In genomic region chr5:158409507-158409906, GRCh38 we compare ENCODE assay signal across 15 cellular contexts.
DNase-seq lines count a peak whose midpoint lies in the region; ATAC-seq, FAIRE-seq and TF ChIP-seq lines count a peak whose summit lies in the region.
"Had no signal": no experiment of that assay in that cellular context is flagged by ENCODE, and none has a peak within 500 bp of the region (broad histone marks: within the 10 kb centered on the region; RNA-seq: fewer than 3 reads in every experiment).

No MANE protein-coding gene starts in this region.

- H3K36me3 ChIP-seq in mucosa of descending colon (ENCODE audit: low read depth) = no peaks in the 10 kb centered on the region
- H3K36me3 ChIP-seq in colonic mucosa = no peaks in the 10 kb centered on the region
- H3K36me3 ChIP-seq: gastroesophageal sphincter had no signal

- ATAC-seq in GM19395 (IDR thresholded peaks at IDR 0.05; ENCODE audit: unreplicated experiment) (peak; percentile 67), HG02798 (IDR thresholded peaks at IDR 0.05; ENCODE audit: poor library complexity, unreplicated experiment) (peak; percentile 86), HG03558 (IDR thresholded peaks at IDR 0.05; ENCODE audit: extremely low read depth, unreplicated experiment) (peak; percentile 43), mucosa of descending colon (no peak)
- ATAC-seq: gastroesophageal sphincter had no signal

- no peak for DNase-seq in GM12891 (ENCODE audit: insufficient read length, low spot score)
- no peak for DNase-seq in mucosa of descending colon
- DNase-seq in effector CD4-positive, alpha-beta T cell = no peak
- DNase-seq in globus pallidus (ENCODE audit: low spot score) = no peak
- DNase-seq in colonic mucosa = no peak
- DNase-seq: activated CD4-positive, alpha-beta memory T cell treated with anti-CD3 and anti-CD28 coated beads for 36 hours; islet precursor cell; NCI-H1436 treated with DMSO at 0.1 percent for 48 hours; NCI-H748 treated with DMSO at 0.1 percent for 48 hours; stimulated activated CD4-positive, alpha-beta T cell treated with anti-CD3 and anti-CD28 coated beads, Interleukin-2, amount 100 ng/mL, for 24 hours; T-helper 9 cell had no signal

- H3K9me3 ChIP-seq in mucosa of descending colon (no peaks in the 10 kb centered on the region), colonic mucosa (no peaks in the 10 kb centered on the region)

- peak; percentile 53; the same call in 1 of the 2 replicates for TF ChIP-seq POLR2A in GM12891 (IDR thresholded peaks at IDR 0.05; ENCODE audit: low read depth, low read length)

- FAIRE-seq in GM12891 (lab: Jason Lieb, UNC) = peak; percentile 86

- TF ChIP-seq CTCF in mucosa of descending colon (IDR thresholded peaks at IDR 0.05) = no peak
- TF ChIP-seq CTCF in colonic mucosa (IDR thresholded peaks at IDR 0.05) = no peak

- H3K9ac ChIP-seq in colonic mucosa (ENCODE audit: low read depth in 2 of 2, low read length in 2 of 2) = no peak overlapping the region

- no peak overlapping the region for H3K27ac ChIP-seq in colonic mucosa
- H3K27ac ChIP-seq: gastroesophageal sphincter had no signal

- H3K4me1 ChIP-seq in mucosa of descending colon (ENCODE audit: low read depth) (no peaks in the 10 kb centered on the region), colonic mucosa (no peaks in the 10 kb centered on the region)

- no peak overlapping the region for H3K4me3 ChIP-seq in mucosa of descending colon
- no peak overlapping the region for H3K4me3 ChIP-seq in colonic mucosa
- H3K4me3 ChIP-seq: gastroesophageal sphincter had no signal

- no peaks in the 10 kb centered on the region for H3K27me3 ChIP-seq in colonic mucosa
- H3K27me3 ChIP-seq: gastroesophageal sphincter had no signal

- intact Hi-C loops in mucosa of descending colon (cut with DNase I, micrococcal nuclease) = no loop called here
- intact Hi-C loops in colonic mucosa (cut with DNase I) = no loop called here

TF ChIP-seq in GM12891, 5 proteins besides CTCF, POLR2A, EP300 and RAD21:
- TF ChIP-seq PAX5 (IDR thresholded peaks at IDR 0.05; ENCODE audit: insufficient read depth, low read length, severe bottlenecking) (no peak), POLR2AphosphoS5 (IDR thresholded peaks at IDR 0.05; ENCODE audit: low read depth, low read length) (0 out of 2 replicates have a peak, but pooled peaks have one; percentile 34), TAF1 (IDR thresholded peaks at IDR 0.05; ENCODE audit: low read depth, low read length) (0 out of 2 replicates have a peak, but pooled peaks have one; percentile 25), SPI1 (IDR thresholded peaks at IDR 0.05; ENCODE audit: low read depth, low read length) (no peak)
